Comparison of ENCODE assay signal across 1 cellular context in genomic region chr4:38539501-38539900, GRCh38.
A peak's percentile ranks its signal among the peaks of the same experiment; 100 is the strongest.
TF ChIP-seq lines count a peak whose summit lies in the region.

No MANE protein-coding gene starts in this region.

TF ChIP-seq in K562, 482 proteins besides CTCF, POLR2A, EP300 and RAD21 (continued from another document):
- TF ChIP-seq ZBTB40 (IDR thresholded peaks at IDR 0.05) (no peak), ZBTB40 (CRISPR knock-in tag; IDR thresholded peaks at IDR 0.05) (no peak), TEAD4 (IDR thresholded peaks at IDR 0.05; ENCODE audit: low read length) (peak; percentile 45; the same call in 1 of the 2 replicates), TEAD4 (CRISPR knock-in tag; IDR thresholded peaks at IDR 0.05; ENCODE audit: borderline replicate concordance) (no peak), MEIS2 (IDR thresholded peaks at IDR 0.05; ENCODE audit: partially characterized antibody) (peak; percentile 52), DLX4 (CRISPR knock-in tag; IDR thresholded peaks at IDR 0.05) (no peak), ZNF764 (CRISPR knock-in tag; IDR thresholded peaks at IDR 0.05; ENCODE audit: low read depth) (no peak), TAL1 (IDR thresholded peaks at IDR 0.05) (peak; percentile 58), NR3C1 (CRISPR knock-in tag; IDR thresholded peaks at IDR 0.05) (no peak), NCOR1 (IDR thresholded peaks at IDR 0.05) (no peak), MEF2D (tag; conservative IDR thresholded peaks at IDR 0.05; ENCODE audit: low read depth) (no peak), MYNN (IDR thresholded peaks at IDR 0.05) (no peak), MYNN (CRISPR knock-in tag; IDR thresholded peaks at IDR 0.05) (no peak), ZBTB1 (CRISPR knock-in tag; IDR thresholded peaks at IDR 0.05; ENCODE audit: borderline replicate concordance, low read depth) (no peak), ZBTB8A (IDR thresholded peaks at IDR 0.05; ENCODE audit: partially characterized antibody) (no peak), THRA (IDR thresholded peaks at IDR 0.05) (no peak), HNRNPLL (IDR thresholded peaks at IDR 0.05; ENCODE audit: low read depth, low read length, poor library complexity, severe bottlenecking) (no peak), ZNF197 (CRISPR knock-in tag; IDR thresholded peaks at IDR 0.05; ENCODE audit: low read depth) (no peak), ZNF282 (CRISPR knock-in tag; IDR thresholded peaks at IDR 0.05) (no peak), POLR2H (tag; IDR thresholded peaks at IDR 0.05; ENCODE audit: low read depth) (no peak), JUN (IDR thresholded peaks at IDR 0.05; ENCODE audit: borderline replicate concordance, low read depth, low read length) (peak; percentile 14; the same call in 1 of the 2 replicates), JUN (CRISPR knock-in tag; IDR thresholded peaks at IDR 0.05; ENCODE audit: borderline replicate concordance) (no peak), CBFA2T2 (conservative IDR thresholded peaks at IDR 0.05) (peak; percentile 31; the same call in 1 of the 2 replicates), SREBF2 (CRISPR knock-in tag; IDR thresholded peaks at IDR 0.05) (no peak), LARP7 (IDR thresholded peaks at IDR 0.05) (no peak), ZNF79 (CRISPR knock-in tag; IDR thresholded peaks at IDR 0.05; ENCODE audit: low read depth) (no peak), HOXB6 (CRISPR knock-in tag; IDR thresholded peaks at IDR 0.05; ENCODE audit: borderline replicate concordance) (no peak), ZNF175 (CRISPR knock-in tag; IDR thresholded peaks at IDR 0.05; ENCODE audit: low read depth) (no peak), HNRNPK (IDR thresholded peaks at IDR 0.05; ENCODE audit: low read depth, low read length, poor library complexity, severe bottlenecking) (no peak), DIDO1 (tag; IDR thresholded peaks at IDR 0.05; ENCODE audit: low read depth) (no peak), ZNF140 (CRISPR knock-in tag; IDR thresholded peaks at IDR 0.05) (no peak), MTA3 (IDR thresholded peaks at IDR 0.05; ENCODE audit: borderline replicate concordance) (no peak)
- TF ChIP-seq, protein P1, sequence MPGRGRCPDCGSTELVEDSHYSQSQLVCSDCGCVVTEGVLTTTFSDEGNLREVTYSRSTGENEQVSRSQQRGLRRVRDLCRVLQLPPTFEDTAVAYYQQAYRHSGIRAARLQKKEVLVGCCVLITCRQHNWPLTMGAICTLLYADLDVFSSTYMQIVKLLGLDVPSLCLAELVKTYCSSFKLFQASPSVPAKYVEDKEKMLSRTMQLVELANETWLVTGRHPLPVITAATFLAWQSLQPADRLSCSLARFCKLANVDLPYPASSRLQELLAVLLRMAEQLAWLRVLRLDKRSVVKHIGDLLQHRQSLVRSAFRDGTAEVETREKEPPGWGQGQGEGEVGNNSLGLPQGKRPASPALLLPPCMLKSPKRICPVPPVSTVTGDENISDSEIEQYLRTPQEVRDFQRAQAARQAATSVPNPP (IDR thresholded peaks at IDR 0.05; ENCODE audit: borderline replicate concordance, insufficient read depth, insufficient read length), result no peak
- TF ChIP-seq, protein P2, sequence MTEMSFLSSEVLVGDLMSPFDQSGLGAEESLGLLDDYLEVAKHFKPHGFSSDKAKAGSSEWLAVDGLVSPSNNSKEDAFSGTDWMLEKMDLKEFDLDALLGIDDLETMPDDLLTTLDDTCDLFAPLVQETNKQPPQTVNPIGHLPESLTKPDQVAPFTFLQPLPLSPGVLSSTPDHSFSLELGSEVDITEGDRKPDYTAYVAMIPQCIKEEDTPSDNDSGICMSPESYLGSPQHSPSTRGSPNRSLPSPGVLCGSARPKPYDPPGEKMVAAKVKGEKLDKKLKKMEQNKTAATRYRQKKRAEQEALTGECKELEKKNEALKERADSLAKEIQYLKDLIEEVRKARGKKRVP (CRISPR knock-in tag; IDR thresholded peaks at IDR 0.05), result no peak
- TF ChIP-seq, protein P3, sequence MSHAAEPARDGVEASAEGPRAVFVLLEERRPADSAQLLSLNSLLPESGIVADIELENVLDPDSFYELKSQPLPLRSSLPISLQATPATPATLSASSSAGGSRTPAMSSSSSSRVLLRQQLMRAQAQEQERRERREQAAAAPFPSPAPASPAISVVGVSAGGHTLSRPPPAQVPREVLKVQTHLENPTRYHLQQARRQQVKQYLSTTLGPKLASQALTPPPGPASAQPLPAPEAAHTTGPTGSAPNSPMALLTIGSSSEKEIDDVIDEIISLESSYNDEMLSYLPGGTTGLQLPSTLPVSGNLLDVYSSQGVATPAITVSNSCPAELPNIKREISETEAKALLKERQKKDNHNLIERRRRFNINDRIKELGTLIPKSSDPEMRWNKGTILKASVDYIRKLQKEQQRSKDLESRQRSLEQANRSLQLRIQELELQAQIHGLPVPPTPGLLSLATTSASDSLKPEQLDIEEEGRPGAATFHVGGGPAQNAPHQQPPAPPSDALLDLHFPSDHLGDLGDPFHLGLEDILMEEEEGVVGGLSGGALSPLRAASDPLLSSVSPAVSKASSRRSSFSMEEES (CRISPR knock-in tag; IDR thresholded peaks at IDR 0.05), result no peak
TF ChIP-seq in K562: peak in this region for 12.
